In the genomic region with DNA sequence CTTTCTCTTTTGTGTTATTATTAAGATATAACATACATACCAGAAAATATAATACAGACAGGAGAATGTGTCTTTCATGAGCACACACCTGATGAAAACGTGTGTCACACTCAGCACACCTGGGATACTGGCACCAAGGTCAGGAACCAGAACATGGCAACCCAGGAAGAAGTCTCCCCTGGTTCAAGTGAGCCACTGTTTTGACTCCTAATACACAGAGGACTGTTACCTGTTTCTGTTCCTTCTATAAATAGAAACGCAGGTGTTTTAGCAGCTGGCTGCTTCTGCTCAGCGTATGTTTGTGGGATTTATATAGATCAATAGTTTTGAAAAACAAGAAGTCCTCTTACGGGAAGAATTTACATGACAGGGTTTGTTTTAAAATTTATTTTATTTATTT, we compare ENCODE assay signal across 1 cellular context.
TF ChIP-seq lines count a peak whose summit lies in the region.

No MANE protein-coding gene starts in this region.

TF ChIP-seq in HepG2, 621 proteins besides CTCF, POLR2A, EP300 and RAD21:
- TF ChIP-seq ZNF672 (CRISPR knock-in tag; IDR thresholded peaks at IDR 0.05) (no peak), HOXA5 (CRISPR knock-in tag; IDR thresholded peaks at IDR 0.05) (no peak)
- TF ChIP-seq, protein P1, sequence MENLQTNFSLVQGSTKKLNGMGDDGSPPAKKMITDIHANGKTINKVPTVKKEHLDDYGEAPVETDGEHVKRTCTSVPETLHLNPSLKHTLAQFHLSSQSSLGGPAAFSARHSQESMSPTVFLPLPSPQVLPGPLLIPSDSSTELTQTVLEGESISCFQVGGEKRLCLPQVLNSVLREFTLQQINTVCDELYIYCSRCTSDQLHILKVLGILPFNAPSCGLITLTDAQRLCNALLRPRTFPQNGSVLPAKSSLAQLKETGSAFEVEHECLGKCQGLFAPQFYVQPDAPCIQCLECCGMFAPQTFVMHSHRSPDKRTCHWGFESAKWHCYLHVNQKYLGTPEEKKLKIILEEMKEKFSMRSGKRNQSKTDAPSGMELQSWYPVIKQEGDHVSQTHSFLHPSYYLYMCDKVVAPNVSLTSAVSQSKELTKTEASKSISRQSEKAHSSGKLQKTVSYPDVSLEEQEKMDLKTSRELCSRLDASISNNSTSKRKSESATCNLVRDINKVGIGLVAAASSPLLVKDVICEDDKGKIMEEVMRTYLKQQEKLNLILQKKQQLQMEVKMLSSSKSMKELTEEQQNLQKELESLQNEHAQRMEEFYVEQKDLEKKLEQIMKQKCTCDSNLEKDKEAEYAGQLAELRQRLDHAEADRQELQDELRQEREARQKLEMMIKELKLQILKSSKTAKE (CRISPR knock-in tag; IDR thresholded peaks at IDR 0.05; ENCODE audit: borderline replicate concordance): no peak
- TF ChIP-seq, protein P2, sequence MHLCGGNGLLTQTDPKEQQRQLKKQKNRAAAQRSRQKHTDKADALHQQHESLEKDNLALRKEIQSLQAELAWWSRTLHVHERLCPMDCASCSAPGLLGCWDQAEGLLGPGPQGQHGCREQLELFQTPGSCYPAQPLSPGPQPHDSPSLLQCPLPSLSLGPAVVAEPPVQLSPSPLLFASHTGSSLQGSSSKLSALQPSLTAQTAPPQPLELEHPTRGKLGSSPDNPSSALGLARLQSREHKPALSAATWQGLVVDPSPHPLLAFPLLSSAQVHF (CRISPR knock-in tag; IDR thresholded peaks at IDR 0.05): no peak
